Comparison of ENCODE assay signal across 13 cellular contexts in the genomic region with DNA sequence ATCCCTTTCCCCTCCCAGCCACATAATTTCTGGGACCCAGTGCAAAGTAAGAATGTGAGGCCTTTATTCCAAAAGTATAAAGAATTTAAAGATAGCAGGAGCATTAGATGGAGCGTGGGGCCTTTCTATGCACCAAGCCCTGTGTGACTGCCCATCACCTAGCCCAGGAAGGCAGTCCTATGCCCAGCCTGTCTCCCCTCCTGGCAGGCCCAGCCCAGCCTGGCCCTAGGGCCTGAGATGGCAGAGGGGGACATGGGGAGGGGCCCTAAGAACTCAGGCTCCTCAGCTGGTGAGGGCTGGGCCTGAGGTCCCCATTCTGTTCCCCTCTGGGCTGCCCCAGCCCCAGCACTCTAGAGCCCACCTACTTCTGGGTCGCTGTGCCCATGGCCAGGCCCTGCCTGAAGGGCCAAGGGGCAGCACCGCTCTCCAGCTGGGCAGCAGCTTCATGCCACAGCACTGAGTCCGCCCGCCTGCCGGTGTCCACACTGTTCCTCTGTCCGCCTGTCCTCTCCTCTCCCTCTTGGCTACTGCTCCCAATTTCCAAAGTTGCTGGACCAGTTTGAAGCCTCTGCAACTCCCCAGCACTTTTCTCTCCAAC. TPM values are rescaled to one million over a fixed set of nuclear protein-coding genes. Genes with fewer than 3 reads are reported as not detected.
DNase-seq lines count a peak whose midpoint lies in the region; ATAC-seq and TF ChIP-seq lines count a peak whose summit lies in the region.
"Had no signal": no experiment of that assay in that cellular context is flagged by ENCODE, and none has a peak within 500 bp of the region (broad histone marks: within the 10 kb centered on the region; RNA-seq: fewer than 3 reads in every experiment).

No MANE protein-coding gene starts in this region.

- H3K36me3 Mint-ChIP-seq in CD4-positive, alpha-beta T cell (ENCODE audit: low read depth), result no peaks in the 10 kb centered on the region
- no peaks in the 10 kb centered on the region for H3K36me3 Mint-ChIP-seq in chondrocyte (ENCODE audit: low read depth)

- H3K4me3 Mint-ChIP-seq in CD4-positive, alpha-beta T cell, result peak overlapping the region; percentile 38
- H3K4me3 Mint-ChIP-seq in chondrocyte (ENCODE audit: unreplicated experiment), result no peak overlapping the region

- CTCF ChIA-PET in CD4-positive, alpha-beta T cell (lab: Charles Lee), result no interaction called here

- DNase-seq in CD4-positive, alpha-beta T cell, result no peak
- DNase-seq in chondrocyte (ENCODE audit: low spot score) (peak; percentile 84), osteoblast (ENCODE audit: insufficient read length, low spot score, missing footprints) (peak; percentile 72), kidney tubule cell (ENCODE audit: low spot score) (no peak), NCI-H446 (lab: John Stamatoyannopoulos, UW) (no peak), foreskin keratinocyte (no peak)
- DNase-seq: activated gamma-delta T cell treated with Interleukin-2 at 50 U/mL for 16 hours, hypothalamus, KG1, NCI-H510A, testis had no signal

- intact Hi-C loops in CD4-positive, alpha-beta T cell (cut with DNase I, micrococcal nuclease), result no loop called here

- H3K36me3 ChIP-seq in KOPT-K1 (ENCODE audit: insufficient read depth, low read length) (peaks cover 27% of the 10 kb centered on the region), osteoblast (ENCODE audit: insufficient read depth, low read length) (no peaks in the 10 kb centered on the region)

- no peak overlapping the region for H3K4me2 ChIP-seq in osteoblast (ENCODE audit: insufficient read depth, low read length)

- H3K27me3 ChIP-seq in CD4-positive, alpha-beta T cell (ENCODE audit: control insufficient read depth, insufficient read depth, low read length), result no peaks in the 10 kb centered on the region
- H3K27me3 ChIP-seq in osteoblast (ENCODE audit: insufficient read depth, low read length) (no peaks in the 10 kb centered on the region), foreskin keratinocyte (no peaks in the 10 kb centered on the region)
- H3K27me3 ChIP-seq: testis had no signal

- H3K27ac Mint-ChIP-seq in CD4-positive, alpha-beta T cell, result peak overlapping the region; percentile 85
- no peak overlapping the region for H3K27ac Mint-ChIP-seq in chondrocyte (ENCODE audit: unreplicated experiment)

- ATAC-seq in CD4-positive, alpha-beta T cell (ENCODE audit: poor library complexity), result no peak
- ATAC-seq in foreskin keratinocyte (no peak), HG02588 (IDR thresholded peaks at IDR 0.05; ENCODE audit: unreplicated experiment) (no peak)

- H3K9me3 ChIP-seq in CD4-positive, alpha-beta T cell (ENCODE audit: control insufficient read depth, low read length), result no peaks in the 10 kb centered on the region
- H3K9me3 ChIP-seq in KOPT-K1 (ENCODE audit: insufficient read depth, low read length, poor library complexity, severe bottlenecking) (no peaks in the 10 kb centered on the region), osteoblast (ENCODE audit: low read depth, low read length) (no peaks in the 10 kb centered on the region)
- H3K9me3 ChIP-seq: testis had no signal

- H3K4me1 ChIP-seq in osteoblast (ENCODE audit: insufficient read depth, low read length) (peaks cover 4% of the 10 kb centered on the region), foreskin keratinocyte (no peaks in the 10 kb centered on the region)
- H3K4me1 ChIP-seq: testis had no signal

- no peaks in the 10 kb centered on the region for H3K79me2 ChIP-seq in osteoblast (ENCODE audit: insufficient read depth, low read length)

- H3K27me3 Mint-ChIP-seq in CD4-positive, alpha-beta T cell, result no peaks in the 10 kb centered on the region
- no peaks in the 10 kb centered on the region for H3K27me3 Mint-ChIP-seq in chondrocyte (ENCODE audit: low read depth)

- H3K27ac ChIP-seq in CD4-positive, alpha-beta T cell (ENCODE audit: low read depth, low read length), result no peak overlapping the region
- H3K27ac ChIP-seq in KOPT-K1 (ENCODE audit: low read depth, low read length, poor library complexity, severe bottlenecking) (peak overlapping the region; percentile 100), osteoblast (ENCODE audit: low read depth, low read length) (no peak overlapping the region), foreskin keratinocyte (no peak overlapping the region)

- no peaks in the 10 kb centered on the region for H3K9me3 Mint-ChIP-seq in CD4-positive, alpha-beta T cell
- H3K9me3 Mint-ChIP-seq in chondrocyte (ENCODE audit: low read depth), result no peaks in the 10 kb centered on the region

- POLR2A ChIA-PET in CD4-positive, alpha-beta T cell (lab: Charles Lee), result interaction anchor here (1.6 kb wide), 1 partner anchor 90 kb away, joined by 6 read pairs; no protein-coding TSS in a partner anchor

- no peak overlapping the region for H3K4me3 ChIP-seq in osteoblast (ENCODE audit: insufficient read depth, low read length)

- TF ChIP-seq CTCF in CD4-positive, alpha-beta T cell (IDR thresholded peaks at IDR 0.05), result no peak
- no peak for TF ChIP-seq CTCF in chondrocyte (IDR thresholded peaks at IDR 0.05)
- TF ChIP-seq CTCF in osteoblast (IDR thresholded peaks at IDR 0.05; ENCODE audit: extremely low read depth, low read depth, low read length), result no peak
- no peak for TF ChIP-seq CTCF in foreskin keratinocyte (conservative IDR thresholded peaks at IDR 0.05)

- peaks cover 28% of the 10 kb centered on the region for H3K4me1 Mint-ChIP-seq in CD4-positive, alpha-beta T cell (ENCODE audit: low read depth)
- peaks cover 5% of the 10 kb centered on the region for H3K4me1 Mint-ChIP-seq in chondrocyte (ENCODE audit: low read depth)

- no peaks in the 10 kb centered on the region for H4K20me1 ChIP-seq in osteoblast (ENCODE audit: insufficient read depth, low read length)

- H2AFZ ChIP-seq in osteoblast (ENCODE audit: low read length), result no peak overlapping the region

RNA-seq across cellular contexts. Expression of a gene that starts 1.0 kb away (rescaled TPM):
- not detected for total RNA-seq in CD4-positive, alpha-beta T cell
- total RNA-seq in chondrocyte (not detected in 3 replicates), osteoblast (not detected in 2 replicates), foreskin keratinocyte (not detected in 2 replicates)
- polyA plus RNA-seq in foreskin keratinocyte, result not detected in 2 replicates
- total RNA-seq: testis had no signal

RNA-seq across cellular contexts. Expression of a gene that starts 5.6 kb away (rescaled TPM):
- under 1 TPM; 0.42 to 0.63 TPM for total RNA-seq in CD4-positive, alpha-beta T cell
- not detected in 3 replicates for total RNA-seq in chondrocyte
- total RNA-seq in osteoblast, result 0.29 TPM in 1 of 2 replicates, not detected in the other
- total RNA-seq in foreskin keratinocyte, result 0.21 TPM in 1 of 2 replicates, not detected in the other
- polyA plus RNA-seq in foreskin keratinocyte, result 0.12 TPM in 1 of 2 replicates, not detected in the other

RNA-seq across cellular contexts. Expression of a gene that starts 10.8 kb away (rescaled TPM):
- total RNA-seq in CD4-positive, alpha-beta T cell, result under 1 TPM; 0.25 to 0.41 TPM
- 0.97 to 2.4 TPM (median 2.3 TPM) in 3 replicates for total RNA-seq in chondrocyte
- 1.1 and 1.2 TPM in 2 replicates for total RNA-seq in osteoblast
- 1.4 and 1.6 TPM in 2 replicates for total RNA-seq in foreskin keratinocyte
- polyA plus RNA-seq in foreskin keratinocyte, result 1.6 TPM in 2 replicates

RNA-seq across cellular contexts. Expression of a gene that starts 19.8 kb away (rescaled TPM):
- total RNA-seq in CD4-positive, alpha-beta T cell, result 1 to 10 TPM; 3.0 to 3.9 TPM
- total RNA-seq in chondrocyte, result 2.7 to 3.7 TPM (median 3.7 TPM) in 3 replicates
- 2.9 and 3.6 TPM in 2 replicates for total RNA-seq in osteoblast
- total RNA-seq in foreskin keratinocyte, result 2.8 and 3.8 TPM in 2 replicates
- 5.3 and 5.7 TPM in 2 replicates for polyA plus RNA-seq in foreskin keratinocyte

RNA-seq across cellular contexts. Expression of a gene that starts 42.4 kb away (rescaled TPM):
- 100 to 1,000 TPM; 151 to 156 TPM for total RNA-seq in CD4-positive, alpha-beta T cell
- total RNA-seq in chondrocyte (43.8 to 53.0 TPM (median 47.9 TPM) in 3 replicates), osteoblast (42.4 and 47.8 TPM in 2 replicates), foreskin keratinocyte (37.6 and 43.8 TPM in 2 replicates)
- 47.6 and 61.0 TPM in 2 replicates for polyA plus RNA-seq in foreskin keratinocyte

Comparison
In these comparisons a context has a peak if more than half of its experiments do, and no peak if none do; other contexts are left out.
1. DNase-seq: peak in chondrocyte (single experiment) and osteoblast (single experiment); none in CD4-positive, alpha-beta T cell (0 of 10), kidney tubule cell (single experiment), NCI-H446 (0 of 2) and foreskin keratinocyte (0 of 2).